ENCODE assay signal across 26 cellular contexts in the genomic region with DNA sequence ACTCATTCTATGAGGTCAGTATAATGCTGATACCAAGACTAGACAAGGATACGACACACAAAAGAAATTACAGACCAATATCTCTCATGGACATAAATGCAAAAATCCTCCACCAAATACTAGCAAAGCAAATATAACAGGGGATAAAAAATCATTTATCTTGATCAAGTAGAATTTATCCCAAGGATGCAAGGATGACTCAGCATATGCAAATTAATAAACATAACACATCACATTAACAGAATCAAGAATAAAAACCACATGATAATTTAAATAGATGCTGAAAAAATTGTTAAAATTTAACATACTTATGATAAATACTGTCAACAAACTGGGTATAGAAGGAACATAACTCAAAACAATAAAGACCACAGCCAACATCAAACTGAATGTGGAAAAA.
A peak's percentile ranks its signal among the peaks of the same experiment; 100 is the strongest.
DNase-seq lines count a peak whose midpoint lies in the region; ATAC-seq, FAIRE-seq and TF ChIP-seq lines count a peak whose summit lies in the region.
"Had no signal": no experiment of that assay in that cellular context is flagged by ENCODE, and none has a peak within 500 bp of the region (broad histone marks: within the 10 kb centered on the region; RNA-seq: fewer than 3 reads in every experiment).

No MANE protein-coding gene starts in this region.

- H3K36me3 Mint-ChIP-seq in GM23338 (ENCODE audit: low read depth) = peaks cover 17% of the 10 kb centered on the region; the same call in 2 of the 3 replicates
- H3K36me3 Mint-ChIP-seq in CD4-positive, alpha-beta T cell (ENCODE audit: low read depth) = no peaks in the 10 kb centered on the region
- H3K36me3 Mint-ChIP-seq: CD4-positive, alpha-beta memory T cell; CD8-positive, alpha-beta memory T cell had no signal

- no peak overlapping the region for H3K27ac Mint-ChIP-seq in GM23338
- H3K27ac Mint-ChIP-seq in CD4-positive, alpha-beta T cell = no peak overlapping the region
- H3K27ac Mint-ChIP-seq: B cell; CD4-positive, alpha-beta memory T cell; CD8-positive, alpha-beta memory T cell had no signal

- H3K9me2 ChIP-seq in GM23338 (ENCODE audit: insufficient read depth) = peaks cover 5% of the 10 kb centered on the region; the same call in 1 of the 2 replicates

- H3K27me3 Mint-ChIP-seq in GM23338 (ENCODE audit: insufficient read depth, low read depth, poor library complexity) = no peaks in the 10 kb centered on the region
- H3K27me3 Mint-ChIP-seq in CD4-positive, alpha-beta T cell = no peaks in the 10 kb centered on the region
- H3K27me3 Mint-ChIP-seq: B cell; CD4-positive, alpha-beta memory T cell; CD8-positive, alpha-beta memory T cell had no signal

- H3K79me2 ChIP-seq in HepG2 (ENCODE audit: insufficient read depth, low read length) (no peaks in the 10 kb centered on the region), GM23338 (replicated peaks; ENCODE audit: insufficient read depth) (no peaks in the 10 kb centered on the region), K562 (ENCODE audit: control insufficient read depth, insufficient read depth, low read length) (no peaks in the 10 kb centered on the region)

- peaks cover 21% of the 10 kb centered on the region for H3K9me3 ChIP-seq in HepG2 (ENCODE audit: low read length)
- H3K9me3 ChIP-seq in right lobe of liver = no peaks in the 10 kb centered on the region
- H3K9me3 ChIP-seq in K562 (replicated peaks; ENCODE audit: control insufficient read depth, insufficient read depth, low read depth, low read length) = no peaks in the 10 kb centered on the region
- peaks cover 11% of the 10 kb centered on the region for H3K9me3 ChIP-seq in CD4-positive, alpha-beta T cell (ENCODE audit: control insufficient read depth, low read length)

- H3K4me1 Mint-ChIP-seq in GM23338 = no peaks in the 10 kb centered on the region
- H3K4me1 Mint-ChIP-seq in CD4-positive, alpha-beta T cell (ENCODE audit: low read depth) = no peaks in the 10 kb centered on the region
- H3K4me1 Mint-ChIP-seq: B cell; CD4-positive, alpha-beta memory T cell; CD8-positive, alpha-beta memory T cell had no signal

- H4K20me1 ChIP-seq in HepG2 (ENCODE audit: insufficient read depth, low read length) = no peaks in the 10 kb centered on the region
- H4K20me1 ChIP-seq in GM23338 (replicated peaks; ENCODE audit: insufficient read depth) = no peaks in the 10 kb centered on the region
- H4K20me1 ChIP-seq in K562 (replicated peaks; ENCODE audit: control insufficient read depth, insufficient read depth, low read length) = no peaks in the 10 kb centered on the region
- H4K20me1 ChIP-seq: BLaER1 treated with 17β-estradiol and CSF1 and Interleukin-3, amounts not matched to agents 10 nM and 100 nM had no signal

- TF ChIP-seq POLR2A in HepG2 (IDR thresholded peaks at IDR 0.05; ENCODE audit: insufficient read depth in 1 of 2, low read depth in 2 of 2, low read length in 2 of 2) (no peak), right lobe of liver (IDR thresholded peaks at IDR 0.05) (no peak), K562 (conservative IDR thresholded peaks at IDR 0.05) (no peak)

- no peaks in the 10 kb centered on the region for H3K27me3 ChIP-seq in HepG2 (ENCODE audit: control insufficient read depth in 1 of 2, insufficient read depth in 2 of 2, low read length in 2 of 2)
- no peaks in the 10 kb centered on the region for H3K27me3 ChIP-seq in right lobe of liver
- H3K27me3 ChIP-seq in GM23338 (ENCODE audit: insufficient read depth) = no peaks in the 10 kb centered on the region
- H3K27me3 ChIP-seq in K562 (ENCODE audit: control insufficient read depth in 2 of 2, insufficient read depth in 2 of 2, low read length in 2 of 2) = no peaks in the 10 kb centered on the region
- H3K27me3 ChIP-seq in CD4-positive, alpha-beta T cell (ENCODE audit: control insufficient read depth, insufficient read depth, low read length) = no peaks in the 10 kb centered on the region
- H3K27me3 ChIP-seq: BLaER1 treated with 17β-estradiol and CSF1 and Interleukin-3, amounts not matched to agents 10 nM and 100 nM had no signal

- no peak for ATAC-seq in HepG2
- no peak for ATAC-seq in right lobe of liver
- no peak for ATAC-seq in GM23338
- ATAC-seq in K562 = no peak
- ATAC-seq in Right ventricle myocardium inferior = no peak
- ATAC-seq in CD4-positive, alpha-beta T cell (ENCODE audit: poor library complexity) = no peak
- ATAC-seq: GM12878 had no signal

- no peak for DNase-seq in HepG2 (ENCODE audit: low spot score)
- no peak for DNase-seq in right lobe of liver
- DNase-seq in GM23338 (ENCODE audit: low spot score) = no peak
- no peak for DNase-seq in K562 (ENCODE audit: extremely low read depth in 1 of 4, low spot score in 3 of 4)
- DNase-seq in Right ventricle myocardium inferior (ENCODE audit: missing footprints) = no peak
- DNase-seq in CD4-positive, alpha-beta T cell = no peak
- no peak for DNase-seq in OCI-M2 (lab: John Stamatoyannopoulos, UW; ENCODE audit: unreplicated experiment)
- DNase-seq: 8988T; AML-193; CD4-positive, alpha-beta memory T cell; CD8-positive, alpha-beta memory T cell; COR-L47; DMS 273 treated with DMSO at 0.1 percent for 48 hours; DMS153; DMS53; DMS79; DND-41; EL; GDM1 had no signal

- H3K36me3 ChIP-seq in HepG2 (replicated peaks in 1 of 2; ENCODE audit: control insufficient read depth in 1 of 2, insufficient read depth in 2 of 2, low read length in 2 of 2) (no peaks in the 10 kb centered on the region), right lobe of liver (no peaks in the 10 kb centered on the region), GM23338 (ENCODE audit: insufficient read depth) (no peaks in the 10 kb centered on the region), K562 (ENCODE audit: control insufficient read depth, insufficient read depth, low read length) (no peaks in the 10 kb centered on the region)
- H3K36me3 ChIP-seq: BLaER1 treated with 17β-estradiol and CSF1 and Interleukin-3, amounts not matched to agents 10 nM and 100 nM had no signal

- TF ChIP-seq RAD21 in HepG2 (CRISPR knock-in tag; IDR thresholded peaks at IDR 0.05) (no peak), K562 (CRISPR knock-in tag; conservative IDR thresholded peaks at IDR 0.05 in 1 of 2, IDR thresholded peaks at IDR 0.05 in 1 of 2) (no peak)

- peaks cover 82% of the 10 kb centered on the region for H3K9me3 Mint-ChIP-seq in GM23338
- H3K9me3 Mint-ChIP-seq in CD4-positive, alpha-beta T cell = peaks cover 23% of the 10 kb centered on the region

- no peaks in the 10 kb centered on the region for H3F3A ChIP-seq in GM23338 (replicated peaks; ENCODE audit: low read depth)

- no peak overlapping the region for H3K4me3 ChIP-seq in HepG2 (replicated peaks in 1 of 3; ENCODE audit: insufficient read depth in 1 of 3, low read depth in 2 of 3, low read length in 3 of 3)
- no peak overlapping the region for H3K4me3 ChIP-seq in right lobe of liver
- no peak overlapping the region for H3K4me3 ChIP-seq in GM23338
- no peak overlapping the region for H3K4me3 ChIP-seq in K562
- H3K4me3 ChIP-seq: BLaER1 treated with 17β-estradiol and CSF1 and Interleukin-3, amounts not matched to agents 10 nM and 100 nM; GM12878 had no signal

- no peak for FAIRE-seq in HepG2 (lab: Jason Lieb, UNC)
- FAIRE-seq in K562 (lab: Jason Lieb, UNC) = no peak
- FAIRE-seq: A204.1, GM12878, GM12892, GM18507 had no signal

- H3K4me3 Mint-ChIP-seq in GM23338 = no peak overlapping the region
- no peak overlapping the region for H3K4me3 Mint-ChIP-seq in CD4-positive, alpha-beta T cell
- H3K4me3 Mint-ChIP-seq: B cell; CD4-positive, alpha-beta memory T cell; CD8-positive, alpha-beta memory T cell had no signal

- BruUV-seq in HepG2 (replicated peaks; lab: Mats Ljungman, UMichigan) (no TSS peak), K562 (replicated peaks; lab: Mats Ljungman, UMichigan) (no TSS peak)

- 8% methylated on average over 1 of the region's 1 CpG for WGBS in HepG2 (ENCODE audit: low lambda C conversion rate)
- WGBS in right lobe of liver (ENCODE audit: insufficient coverage, low coverage, low lambda C conversion rate, missing lambda C conversion rate) = 40% methylated on average over 1 of the region's 1 CpG
- WGBS in K562 (ENCODE audit: insufficient coverage, low coverage, missing lambda C conversion rate) = 0% methylated on average over 1 of the region's 1 CpG

- POLR2A ChIA-PET in HepG2 (lab: Yijun Ruan, JAX) (no interaction called here), K562 (lab: Yijun Ruan, JAX) (interaction anchor here (0.7 kb wide), 1 partner anchor 1671 kb away, joined by 3 read pairs; no protein-coding TSS in a partner anchor)
- POLR2A ChIA-PET in CD4-positive, alpha-beta T cell (lab: Charles Lee) = no interaction called here

- H3K9me1 ChIP-seq in K562 (ENCODE audit: control insufficient read depth, insufficient read depth, low read length) = no peaks in the 10 kb centered on the region

- TF ChIP-seq EP300 in HepG2 (IDR thresholded peaks at IDR 0.05; ENCODE audit: low read depth in 2 of 2, low read length in 2 of 2) (no peak), HepG2 (CRISPR knock-in tag; IDR thresholded peaks at IDR 0.05; ENCODE audit: borderline replicate concordance) (no peak), K562 (IDR thresholded peaks at IDR 0.05; ENCODE audit: low read length) (no peak)

- intact Hi-C loops in HepG2 (cut with micrococcal nuclease; ENCODE audit: unreplicated experiment) = no loop called here
- intact Hi-C loops in right lobe of liver (cut with DNase I) = no loop called here
- intact Hi-C loops in K562 (cut with micrococcal nuclease) = no loop called here
- intact Hi-C loops in Right ventricle myocardium inferior (cut with DNase I) = no loop called here
- intact Hi-C loops in CD4-positive, alpha-beta T cell (cut with DNase I, micrococcal nuclease) = no loop called here

- H3K27ac ChIP-seq in HepG2 (ENCODE audit: extremely low read length, insufficient read depth, low read length) (no peak overlapping the region), right lobe of liver (no peak overlapping the region), GM23338 (ENCODE audit: low read depth) (no peak overlapping the region), K562 (ENCODE audit: extremely low read depth, low read depth, low read length) (no peak overlapping the region)
- H3K27ac ChIP-seq in CD4-positive, alpha-beta T cell (ENCODE audit: low read depth, low read length) = no peak overlapping the region
- H3K27ac ChIP-seq: BLaER1 treated with 17β-estradiol and CSF1 and Interleukin-3, amounts not matched to agents 10 nM and 100 nM; C4-2B had no signal

- H2AFZ ChIP-seq in HepG2 (ENCODE audit: low read length) (no peak overlapping the region), GM23338 (peak overlapping the region; percentile 35; the same call in 1 of the 2 replicates), K562 (ENCODE audit: low read depth, low read length) (no peak overlapping the region)

- CTCF ChIA-PET in HepG2 (lab: Yijun Ruan, JAX; ENCODE audit: low intra/inter-chr PET ratio, low total read pairs) = no interaction called here
- CTCF ChIA-PET in K562 (lab: Yijun Ruan, JAX; ENCODE audit: low intra/inter-chr PET ratio) = no interaction called here
- CTCF ChIA-PET in CD4-positive, alpha-beta T cell (lab: Charles Lee) = no interaction called here

- H3K4me1 ChIP-seq in HepG2 (ENCODE audit: insufficient read depth, low read length) (no peaks in the 10 kb centered on the region), right lobe of liver (no peaks in the 10 kb centered on the region), GM23338 (ENCODE audit: insufficient read depth) (no peaks in the 10 kb centered on the region), K562 (replicated peaks in 1 of 2; ENCODE audit: control insufficient read depth in 2 of 2, insufficient read depth in 2 of 2, low read length in 2 of 2) (no peaks in the 10 kb centered on the region)
- H3K4me1 ChIP-seq: BLaER1 treated with 17β-estradiol and CSF1 and Interleukin-3, amounts not matched to agents 10 nM and 100 nM had no signal

- H3K4me2 ChIP-seq in HepG2 (ENCODE audit: low read depth, low read length) (no peak overlapping the region), GM23338 (no peak overlapping the region), K562 (ENCODE audit: insufficient read depth, low read length) (no peak overlapping the region)
- H3K4me2 ChIP-seq: BLaER1 treated with 17β-estradiol and CSF1 and Interleukin-3, amounts not matched to agents 10 nM and 100 nM had no signal

- in situ Hi-C loops in HepG2 (cut with HindIII; ENCODE audit: extremely low pct_ligation_motif_present, low pct_unique_long_range_greater_than_20kb) = no loop called here
- in situ Hi-C loops in K562 (cut with MboI) = no loop called here

- TF ChIP-seq CTCF in HepG2 (CRISPR knock-in tag; IDR thresholded peaks at IDR 0.05) = no peak
- TF ChIP-seq CTCF in right lobe of liver (IDR thresholded peaks at IDR 0.05) = no peak
- TF ChIP-seq CTCF in GM23338 (conservative IDR thresholded peaks at IDR 0.05; ENCODE audit: low read depth in 2 of 2) = no peak
- TF ChIP-seq CTCF in K562 (IDR thresholded peaks at IDR 0.05 in 2 of 3, conservative IDR thresholded peaks at IDR 0.05 in 1 of 3; ENCODE audit: insufficient read depth in 2 of 3, low read depth in 1 of 3, low read length in 3 of 3) = no peak
- TF ChIP-seq CTCF in CD4-positive, alpha-beta T cell (IDR thresholded peaks at IDR 0.05) = no peak

- H3K9ac ChIP-seq in HepG2 (ENCODE audit: insufficient read depth, low read depth, low read length) (no peak overlapping the region), K562 (ENCODE audit: insufficient read depth in 1 of 2, low read depth in 2 of 2, low read length in 2 of 2) (no peak overlapping the region)
- H3K9ac ChIP-seq: BLaER1 treated with 17β-estradiol and CSF1 and Interleukin-3, amounts not matched to agents 10 nM and 100 nM had no signal

Comparison
In these comparisons a context has a peak if more than half of its experiments do, and no peak if none do; other contexts are left out.
1. Of the 241 proteins assayed by ChIP-seq in both HepG2 and K562: peak only in HepG2: none; only in K562: MAFG; in both: none; in neither: 239; mixed calls (peak in some experiments, not most) for 1.